In genomic region chr14:31208546-31209424, GRCh38 we compare ENCODE assay signal across 8 cellular contexts. TPM values are rescaled to one million over a fixed set of nuclear protein-coding genes. Genes with fewer than 3 reads are reported as not detected.
A peak's percentile ranks its signal among the peaks of the same experiment; 100 is the strongest.
DNase-seq lines count a peak whose midpoint lies in the region; ATAC-seq and TF ChIP-seq lines count a peak whose summit lies in the region.

No MANE protein-coding gene starts in this region.

- H3K27ac ChIP-seq in CD8-positive, alpha-beta T cell (ENCODE audit: low read depth, low read length) = peak overlapping the region; percentile 94

- peak overlapping the region; percentile 74 for H3K4me3 ChIP-seq in CD8-positive, alpha-beta T cell (ENCODE audit: low read depth, low read length)
- H3K4me3 ChIP-seq in NT2/D1 (ENCODE audit: insufficient read length, low read depth) (peak overlapping the region; percentile 80), mucosa of descending colon (peak overlapping the region; percentile 95)

- H3K4me1 ChIP-seq in CD8-positive, alpha-beta T cell (ENCODE audit: insufficient read depth, low read length) = peaks cover 36% of the 10 kb centered on the region
- H3K4me1 ChIP-seq in NT2/D1 (ENCODE audit: insufficient read depth, insufficient read length) (no peaks in the 10 kb centered on the region), mucosa of descending colon (ENCODE audit: low read depth) (peaks cover 14% of the 10 kb centered on the region)

- no peaks in the 10 kb centered on the region for H3K27me3 ChIP-seq in CD8-positive, alpha-beta T cell (ENCODE audit: insufficient read depth, low read length)
- H3K27me3 ChIP-seq in NT2/D1 (ENCODE audit: insufficient read depth, insufficient read length) = no peaks in the 10 kb centered on the region

- peak overlapping the region; percentile 100 for H3K27ac Mint-ChIP-seq in CD8-positive, alpha-beta T cell
- H3K27ac Mint-ChIP-seq in brain (peak overlapping the region; percentile 100), type B pancreatic cell (peak overlapping the region; percentile 99)

- intact Hi-C loops in CD8-positive, alpha-beta T cell (cut with DNase I, micrococcal nuclease) = loop anchor here (1.0 to 10.0 kb wide), 12 partner anchors 36 to 992 kb away; partner anchors contain the start of genes ARHGAP5 (in 2 of the 2), NUBPL (in 2 of the 2), DTD2 (in 1 of the 2) and HEATR5A (in 1 of the 2)
- intact Hi-C loops in mucosa of descending colon (cut with DNase I, micrococcal nuclease) = no loop called here

- H3K9me3 ChIP-seq in CD8-positive, alpha-beta T cell (ENCODE audit: low read length) = no peaks in the 10 kb centered on the region
- H3K9me3 ChIP-seq in NT2/D1 (ENCODE audit: insufficient read depth, low read length) (no peaks in the 10 kb centered on the region), mucosa of descending colon (no peaks in the 10 kb centered on the region)

- H3K4me1 Mint-ChIP-seq in CD8-positive, alpha-beta T cell (ENCODE audit: low read depth) = peaks cover 53% of the 10 kb centered on the region
- peaks cover 39% of the 10 kb centered on the region for H3K4me1 Mint-ChIP-seq in brain
- H3K4me1 Mint-ChIP-seq in type B pancreatic cell (ENCODE audit: unreplicated experiment) = peaks cover 18% of the 10 kb centered on the region

- peaks cover 19% of the 10 kb centered on the region for H3K36me3 Mint-ChIP-seq in CD8-positive, alpha-beta T cell
- peaks cover 13% of the 10 kb centered on the region for H3K36me3 Mint-ChIP-seq in brain
- peaks cover 7% of the 10 kb centered on the region for H3K36me3 Mint-ChIP-seq in type B pancreatic cell

- peaks cover 2% of the 10 kb centered on the region for H3K27me3 Mint-ChIP-seq in CD8-positive, alpha-beta T cell (ENCODE audit: low read depth)
- H3K27me3 Mint-ChIP-seq in brain (no peaks in the 10 kb centered on the region), type B pancreatic cell (no peaks in the 10 kb centered on the region)

- peak in 2 of 7 experiments; percentile 23 to 55 for DNase-seq in CD8-positive, alpha-beta T cell
- no peak for DNase-seq in NT2/D1 (ENCODE audit: low read depth, low spot score)
- DNase-seq in mucosa of descending colon = peak in 1 of 3 donors; percentile 48
- DNase-seq in type B pancreatic cell (ENCODE audit: extremely low spot score, unreplicated experiment) = no peak
- DNase-seq in effector CD8-positive, alpha-beta T cell (lab: John Stamatoyannopoulos, UW) = no peak

- no peaks in the 10 kb centered on the region for H3K36me3 ChIP-seq in CD8-positive, alpha-beta T cell (ENCODE audit: insufficient read depth, low read length)
- H3K36me3 ChIP-seq in NT2/D1 (ENCODE audit: insufficient read depth, insufficient read length, low read length) (peaks cover 9% of the 10 kb centered on the region), mucosa of descending colon (ENCODE audit: low read depth) (peaks cover 3% of the 10 kb centered on the region)

- H3K4me3 Mint-ChIP-seq in CD8-positive, alpha-beta T cell = peak overlapping the region; percentile 96
- H3K4me3 Mint-ChIP-seq in brain (peak overlapping the region; percentile 95 to 97 (median 95)), type B pancreatic cell (peak overlapping the region; percentile 96)

- no peak for TF ChIP-seq CTCF in CD8-positive, alpha-beta T cell (IDR thresholded peaks at IDR 0.05)
- TF ChIP-seq CTCF in brain (conservative IDR thresholded peaks at IDR 0.05) (no peak), mucosa of descending colon (IDR thresholded peaks at IDR 0.05) (no peak), type B pancreatic cell (conservative IDR thresholded peaks at IDR 0.05) (no peak)

- POLR2A ChIA-PET in CD8-positive, alpha-beta T cell (lab: Charles Lee) = interaction anchor here (0.6 to 2.7 kb wide), 22 partner anchors 8 to 868 kb away, joined by 3 to 28 read pairs (median 5); partner anchors contain the start of genes AP4S1, DTD2, HEATR5A and STRN3

- H3K9me3 Mint-ChIP-seq in CD8-positive, alpha-beta T cell = no peaks in the 10 kb centered on the region
- H3K9me3 Mint-ChIP-seq in brain (peaks cover 0 to 7% (median 2%) of the 10 kb centered on the region in 5 experiments), type B pancreatic cell (no peaks in the 10 kb centered on the region)

- CTCF ChIA-PET in CD8-positive, alpha-beta T cell (lab: Charles Lee) = interaction anchor here (0.8 to 2.6 kb wide), 12 partner anchors 10 to 554 kb away, joined by 3 to 16 read pairs (median 4); partner anchors contain the start of gene DTD2

- H3K9ac ChIP-seq in NT2/D1 (ENCODE audit: insufficient read length, low read depth) = peak overlapping the region; percentile 93

- ATAC-seq in CD8-positive, alpha-beta T cell = no peak
- ATAC-seq in mucosa of descending colon (no peak), HG03139 (IDR thresholded peaks at IDR 0.05; ENCODE audit: unreplicated experiment) (no peak), HG02610 (IDR thresholded peaks at IDR 0.05; ENCODE audit: unreplicated experiment) (no peak)

RNA-seq across cellular contexts. Expression of gene HECTD1, which starts 1.2 kb away (rescaled TPM):
- total RNA-seq in CD8-positive, alpha-beta T cell = 100 to 1,000 TPM; 148 to 152 TPM
- polyA plus RNA-seq in brain (ENCODE audit: insufficient read depth, low read depth, low replicate concordance) = 57.7 TPM
- total RNA-seq in mucosa of descending colon = 100 to 1,000 TPM; 124 to 160 (median 140) TPM
- total RNA-seq in type B pancreatic cell (ENCODE audit: low replicate concordance) = 138 and 143 TPM in 2 replicates

Comparison
In these comparisons a context has a peak if more than half of its experiments do, and no peak if none do; other contexts are left out.
1. intact Hi-C loops: an anchor here in CD8-positive, alpha-beta T cell (1.0 to 10.0 kb wide); none called in mucosa of descending colon.